ENCODE assay signal across 2 cellular contexts in genomic region chr17:73226556-73227172, GRCh38.
TF ChIP-seq lines count a peak whose summit lies in the region.

No MANE protein-coding gene starts in this region.

TF ChIP-seq in HepG2, 621 proteins besides CTCF, POLR2A, EP300 and RAD21:
- no peak for TF ChIP-seq NR3C1 (CRISPR knock-in tag; IDR thresholded peaks at IDR 0.05)
- no peak for TF ChIP-seq SMYD3 (CRISPR knock-in tag; IDR thresholded peaks at IDR 0.05)

TF ChIP-seq in WTC11, 78 proteins besides CTCF, POLR2A, EP300 and RAD21:
- no peak for TF ChIP-seq ATF2 (CRISPR knock-in tag; IDR thresholded peaks at IDR 0.05; ENCODE audit: borderline replicate concordance, low read depth)
- no peak for TF ChIP-seq GRHL2 (CRISPR knock-in tag; IDR thresholded peaks at IDR 0.05; ENCODE audit: insufficient replicate concordance, severe bottlenecking)
- no peak for TF ChIP-seq NFYB (CRISPR knock-in tag; conservative IDR thresholded peaks at IDR 0.05; ENCODE audit: low read depth)
- no peak for TF ChIP-seq ZSCAN18 (CRISPR knock-in tag; IDR thresholded peaks at IDR 0.05)
- no peak for TF ChIP-seq ZNF416 (CRISPR knock-in tag; IDR thresholded peaks at IDR 0.05)
- TF ChIP-seq NR1H2 (CRISPR knock-in tag; IDR thresholded peaks at IDR 0.05): no peak
- no peak for TF ChIP-seq ATF3 (CRISPR knock-in tag; conservative IDR thresholded peaks at IDR 0.05)
- no peak for TF ChIP-seq OVOL2 (CRISPR knock-in tag; IDR thresholded peaks at IDR 0.05; ENCODE audit: borderline replicate concordance)
- TF ChIP-seq TEAD4 (CRISPR knock-in tag; IDR thresholded peaks at IDR 0.05): no peak
